Comparison of ENCODE assay signal across 10 cellular contexts in the genomic region with DNA sequence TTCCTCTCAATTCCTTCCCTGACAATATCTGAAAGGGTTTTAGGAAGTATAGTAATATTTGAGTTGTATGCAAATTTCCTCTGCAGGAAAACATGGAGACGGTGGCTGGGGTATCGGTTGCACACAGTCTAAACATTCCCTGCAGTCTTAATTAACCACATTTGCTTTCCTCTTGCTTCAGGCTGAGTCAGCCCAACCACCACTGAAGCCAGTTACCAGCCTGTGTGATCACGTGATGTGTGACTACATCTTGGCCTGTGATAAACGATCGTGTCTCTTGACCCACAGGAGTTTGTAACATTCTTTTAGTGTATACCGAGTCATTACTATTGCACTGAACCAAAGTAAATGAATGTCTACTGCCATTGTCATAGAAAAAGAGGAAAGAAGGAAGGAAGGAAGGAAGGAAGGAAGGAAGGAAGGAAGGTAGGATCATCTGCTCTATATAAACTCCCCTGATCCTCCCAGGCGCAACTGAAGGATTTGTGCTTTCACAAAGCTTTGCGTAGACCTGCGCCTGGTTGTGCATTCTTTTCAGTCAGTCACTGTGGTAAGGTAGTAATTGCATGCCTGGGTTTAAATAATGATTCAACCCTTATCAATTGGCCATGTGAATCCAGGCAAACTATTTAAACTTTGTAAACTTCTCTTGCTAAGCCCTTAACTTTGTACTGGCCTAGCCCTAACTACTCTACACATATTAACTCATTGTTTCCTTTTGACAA.
DNase-seq lines count a peak whose midpoint lies in the region; ATAC-seq and TF ChIP-seq lines count a peak whose summit lies in the region.
"Had no signal": no experiment of that assay in that cellular context is flagged by ENCODE, and none has a peak within 500 bp of the region (broad histone marks: within the 10 kb centered on the region; RNA-seq: fewer than 3 reads in every experiment).

No MANE protein-coding gene starts in this region.

- no peaks in the 10 kb centered on the region for H3K4me1 Mint-ChIP-seq in chondrocyte (ENCODE audit: low read depth)
- H3K4me1 Mint-ChIP-seq: activated T-helper 17 cell treated with anti-CD3 and anti-CD28 coated beads, Interleukin-2, amount 50 U/mL, for 72 hours had no signal

- WGBS in sigmoid colon, 2 donors = 38 to 43% methylated on average over 9 of the region's 9 CpGs

- peaks cover 5% of the 10 kb centered on the region for H3K27me3 Mint-ChIP-seq in chondrocyte (ENCODE audit: low read depth)
- H3K27me3 Mint-ChIP-seq: activated T-helper 17 cell treated with anti-CD3 and anti-CD28 coated beads, Interleukin-2, amount 50 U/mL, for 72 hours had no signal

- peak; percentile 95 for DNase-seq in GM04504 (ENCODE audit: low read depth)
- peak; percentile 71 for DNase-seq in RKO (ENCODE audit: low spot score)
- peak; percentile 89 for DNase-seq in fibroblast of pulmonary artery (ENCODE audit: low read depth)
- peak; percentile 94 for DNase-seq in retinal pigment epithelial cell (ENCODE audit: low read depth)
- DNase-seq in chondrocyte (ENCODE audit: low spot score) = no peak
- no peak for DNase-seq in activated T-cell treated with anti-CD3 and anti-CD28 coated beads, Interleukin-2, amount 50 U/mL, for 48 hours
- no peak for DNase-seq in sigmoid colon

- H3K9me3 Mint-ChIP-seq in chondrocyte (ENCODE audit: low read depth) = no peaks in the 10 kb centered on the region

- H3K4me3 Mint-ChIP-seq in chondrocyte (ENCODE audit: unreplicated experiment) = no peak overlapping the region
- H3K4me3 Mint-ChIP-seq: activated T-helper 17 cell treated with anti-CD3 and anti-CD28 coated beads, Interleukin-2, amount 50 U/mL, for 72 hours had no signal

- no peak overlapping the region for H3K27ac Mint-ChIP-seq in chondrocyte (ENCODE audit: unreplicated experiment)
- H3K27ac Mint-ChIP-seq: activated T-helper 17 cell treated with anti-CD3 and anti-CD28 coated beads, Interleukin-2, amount 50 U/mL, for 72 hours had no signal

- H3K4me3 ChIP-seq in fibroblast of pulmonary artery (replicated peaks; ENCODE audit: low read depth, low read length) (no peak overlapping the region), retinal pigment epithelial cell (ENCODE audit: low read length) (no peak overlapping the region), sigmoid colon (no peak overlapping the region)
- H3K4me3 ChIP-seq: uterus had no signal

- ATAC-seq in GM21786 (IDR thresholded peaks at IDR 0.05; ENCODE audit: unreplicated experiment) = no peak
- ATAC-seq: activated T-helper 17 cell treated with anti-CD3 and anti-CD28 coated beads, Interleukin-2, amount 50 U/mL, for 72 hours had no signal

- TF ChIP-seq EP300 in sigmoid colon (IDR thresholded peaks at IDR 0.05) = no peak

- TF ChIP-seq POLR2A in sigmoid colon (IDR thresholded peaks at IDR 0.05) = no peak

- H3K27me3 ChIP-seq in sigmoid colon = peaks cover 0 to 6% (median 0%) of the 10 kb centered on the region in 3 donors
- H3K27me3 ChIP-seq: uterus had no signal

- H3K27ac ChIP-seq in sigmoid colon = no peak overlapping the region
- H3K27ac ChIP-seq: uterus had no signal

- H3K4me1 ChIP-seq in sigmoid colon = no peaks in the 10 kb centered on the region
- H3K4me1 ChIP-seq: uterus had no signal

- intact Hi-C loops in sigmoid colon (cut with DNase I) = no loop called here

- H3K36me3 Mint-ChIP-seq in chondrocyte (ENCODE audit: low read depth) = no peaks in the 10 kb centered on the region

- no peaks in the 10 kb centered on the region for H3K9me3 ChIP-seq in sigmoid colon
- H3K9me3 ChIP-seq: uterus had no signal

- H3K36me3 ChIP-seq in sigmoid colon = no peaks in the 10 kb centered on the region
- H3K36me3 ChIP-seq: uterus had no signal

- TF ChIP-seq CTCF in fibroblast of pulmonary artery (IDR thresholded peaks at IDR 0.05; ENCODE audit: low read length, missing control alignments) (no peak), retinal pigment epithelial cell (conservative IDR thresholded peaks at IDR 0.05; ENCODE audit: low read depth, low read length) (no peak), chondrocyte (IDR thresholded peaks at IDR 0.05) (no peak), sigmoid colon (IDR thresholded peaks at IDR 0.05) (no peak)

Comparison
In these comparisons a context has a peak if more than half of its experiments do, and no peak if none do; other contexts are left out.
1. DNase-seq: peak in GM04504 (single experiment), RKO (single experiment), fibroblast of pulmonary artery (single experiment) and retinal pigment epithelial cell (single experiment); none in chondrocyte (single experiment), activated T-cell treated with anti-CD3 and anti-CD28 coated beads, Interleukin-2, amount 50 U/mL, for 48 hours (0 of 2) and sigmoid colon (single experiment).